In genomic region chr9:37454238-37454637, GRCh38 we compare ENCODE assay signal across 26 cellular contexts. TPM values are rescaled to one million over a fixed set of nuclear protein-coding genes. Genes with fewer than 3 reads are reported as not detected.
DNase-seq lines count a peak whose midpoint lies in the region; ATAC-seq and TF ChIP-seq lines count a peak whose summit lies in the region.
"Had no signal": no experiment of that assay in that cellular context is flagged by ENCODE, and none has a peak within 500 bp of the region (broad histone marks: within the 10 kb centered on the region; RNA-seq: fewer than 3 reads in every experiment).

No MANE protein-coding gene starts in this region.

- H3K79me2 ChIP-seq in PC-9 (ENCODE audit: low read depth): peaks cover 72% of the 10 kb centered on the region

- no peaks in the 10 kb centered on the region for H3K9me3 Mint-ChIP-seq in CD8-positive, alpha-beta T cell
- H3K9me3 Mint-ChIP-seq in memory B cell: no peaks in the 10 kb centered on the region
- H3K9me3 Mint-ChIP-seq: activated naive CD4-positive, alpha-beta T cell treated with anti-CD3 and anti-CD28 coated beads, Interleukin-2, amount 50 U/mL, for 72 hours; naive B cell; stimulated activated naive CD8-positive, alpha-beta T cell treated with anti-CD3 and anti-CD28 coated beads, Interleukin-15, amount 100 ng/mL, for 72 hours had no signal

- no peak overlapping the region for H2AFZ ChIP-seq in PC-9

- H3K27me3 ChIP-seq in CD8-positive, alpha-beta T cell (ENCODE audit: insufficient read depth, low read length): no peaks in the 10 kb centered on the region
- no peaks in the 10 kb centered on the region for H3K27me3 ChIP-seq in PC-9 (ENCODE audit: insufficient read depth, low read depth)
- H3K27me3 ChIP-seq: BLaER1 treated with 17β-estradiol and CSF1 and Interleukin-3, amounts not matched to agents 10 nM and 100 nM; left lung; neutrophil; thyroid gland had no signal

- no peaks in the 10 kb centered on the region for H3K9me2 ChIP-seq in PC-9 (ENCODE audit: insufficient read depth)

- H3K4me1 ChIP-seq in CD8-positive, alpha-beta T cell (ENCODE audit: insufficient read depth, low read length): no peaks in the 10 kb centered on the region
- H3K4me1 ChIP-seq in PC-9 (replicated peaks; ENCODE audit: insufficient read depth): peaks cover 16% of the 10 kb centered on the region
- H3K4me1 ChIP-seq: left lung had no signal

- DNase-seq in CD8-positive, alpha-beta T cell: no peak
- DNase-seq in PC-9 (no peak), epithelial cell of esophagus (ENCODE audit: low read depth) (peak; percentile 31), memory B cell (ENCODE audit: low spot score in 2 of 2) (no peak), posterior cingulate gyrus (no peak), AG20443 (ENCODE audit: low spot score) (no peak)
- DNase-seq: activated CD4-positive, alpha-beta T cell treated with anti-CD3 and anti-CD28 coated beads, Interleukin-2, amount 50 U/mL, for 48 hours; activated CD4-positive, CD25-positive, alpha-beta regulatory T cell; Caco-2; caudate nucleus; GF-D8; hippocampal formation; left lung; MV-4-11; naive B cell; NCI-H1436 treated with DMSO at 0.1 percent for 48 hours; NCI-H2107; NCI-H446 treated with DMSO at 0.1 percent for 48 hours; stimulated activated naive CD8-positive, alpha-beta T cell treated with anti-CD3 and anti-CD28 coated beads, Interleukin-15, amount 100 ng/mL, for 72 hours; thyroid gland had no signal

- 0 out of 2 replicates have a peak, but pooled peaks cover 7% of the 10 kb centered on the region for H3F3A ChIP-seq in PC-9 (ENCODE audit: insufficient read depth, low read depth)

- POLR2A ChIA-PET in CD8-positive, alpha-beta T cell (lab: Charles Lee): no interaction called here
- POLR2A ChIA-PET in PC-9 (lab: Charles Lee; ENCODE audit: unreplicated experiment): no interaction called here

- H3K4me3 Mint-ChIP-seq in CD8-positive, alpha-beta T cell: no peak overlapping the region
- no peak overlapping the region for H3K4me3 Mint-ChIP-seq in memory B cell
- H3K4me3 Mint-ChIP-seq: stimulated activated naive CD8-positive, alpha-beta T cell treated with anti-CD3 and anti-CD28 coated beads, Interleukin-15, amount 100 ng/mL, for 72 hours had no signal

- CTCF ChIA-PET in CD8-positive, alpha-beta T cell (lab: Charles Lee): no interaction called here
- CTCF ChIA-PET in PC-9 (lab: Charles Lee): no interaction called here

- intact Hi-C loops in CD8-positive, alpha-beta T cell (cut with DNase I, micrococcal nuclease): loop anchor here in 1 of 2 experiments (5.0 kb wide), 1 partner anchor 33 kb away; the partner anchor contains the start of gene POLR1E
- intact Hi-C loops in PC-9 (cut with micrococcal nuclease; ENCODE audit: unreplicated experiment): no loop called here
- intact Hi-C loops in posterior cingulate gyrus (cut with DNase I): no loop called here

- no peak for TF ChIP-seq CTCF in CD8-positive, alpha-beta T cell (IDR thresholded peaks at IDR 0.05)
- TF ChIP-seq CTCF in PC-9 (conservative IDR thresholded peaks at IDR 0.05) (no peak), epithelial cell of esophagus (IDR thresholded peaks at IDR 0.05; ENCODE audit: insufficient read depth, low read depth, low read length, missing control alignments) (no peak)

- H3K36me3 ChIP-seq in CD8-positive, alpha-beta T cell (ENCODE audit: insufficient read depth, low read length): no peaks in the 10 kb centered on the region
- no peaks in the 10 kb centered on the region for H3K36me3 ChIP-seq in PC-9 (ENCODE audit: low read depth)
- H3K36me3 ChIP-seq: neutrophil had no signal

- no peaks in the 10 kb centered on the region; the same call in 1 of the 2 replicates for H4K20me1 ChIP-seq in PC-9 (ENCODE audit: insufficient read depth)

- BruUV-seq in PC-9 (replicated peaks; lab: Mats Ljungman, UMichigan): no TSS peak

- H3K9me3 ChIP-seq in CD8-positive, alpha-beta T cell (ENCODE audit: low read length): no peaks in the 10 kb centered on the region
- H3K9me3 ChIP-seq in PC-9 (ENCODE audit: insufficient read depth, low read depth): no peaks in the 10 kb centered on the region
- H3K9me3 ChIP-seq: Caco-2, left lung, neutrophil, thyroid gland had no signal

- no peak for ATAC-seq in CD8-positive, alpha-beta T cell
- no peak for ATAC-seq in memory B cell (ENCODE audit: low read depth)
- ATAC-seq in HG03095 (IDR thresholded peaks at IDR 0.05; ENCODE audit: unreplicated experiment): no peak
- ATAC-seq: activated naive CD4-positive, alpha-beta T cell treated with anti-CD3 and anti-CD28 coated beads, Interleukin-2, amount 50 U/mL, for 72 hours; left lung; Right ventricle myocardium inferior; stimulated activated naive CD8-positive, alpha-beta T cell treated with anti-CD3 and anti-CD28 coated beads, Interleukin-15, amount 100 ng/mL, for 72 hours had no signal

- peaks cover 22% of the 10 kb centered on the region for H3K36me3 Mint-ChIP-seq in CD8-positive, alpha-beta T cell
- peaks cover 10% of the 10 kb centered on the region for H3K36me3 Mint-ChIP-seq in memory B cell

- peak overlapping the region; percentile 54 for H3K4me2 ChIP-seq in PC-9
- H3K4me2 ChIP-seq: BLaER1 treated with 17β-estradiol and CSF1 and Interleukin-3, amounts not matched to agents 10 nM and 100 nM; KMS-11 had no signal

- H3K27ac Mint-ChIP-seq in CD8-positive, alpha-beta T cell: peak overlapping the region; percentile 29
- peak overlapping the region; percentile 57 for H3K27ac Mint-ChIP-seq in memory B cell
- H3K27ac Mint-ChIP-seq: activated naive CD4-positive, alpha-beta T cell treated with anti-CD3 and anti-CD28 coated beads, Interleukin-2, amount 50 U/mL, for 72 hours had no signal

- H3K4me3 ChIP-seq in CD8-positive, alpha-beta T cell (ENCODE audit: low read depth, low read length): no peak overlapping the region
- H3K4me3 ChIP-seq in PC-9 (no peak overlapping the region), epithelial cell of esophagus (ENCODE audit: low read length) (no peak overlapping the region)
- H3K4me3 ChIP-seq: BLaER1 treated with 17β-estradiol and CSF1 and Interleukin-3, amounts not matched to agents 10 nM and 100 nM; left lung; thyroid gland had no signal

- H3K27me3 Mint-ChIP-seq in CD8-positive, alpha-beta T cell (ENCODE audit: low read depth): no peaks in the 10 kb centered on the region
- no peaks in the 10 kb centered on the region for H3K27me3 Mint-ChIP-seq in memory B cell
- H3K27me3 Mint-ChIP-seq: naive B cell; stimulated activated naive CD8-positive, alpha-beta T cell treated with anti-CD3 and anti-CD28 coated beads, Interleukin-15, amount 100 ng/mL, for 72 hours had no signal

- no peak overlapping the region for H3K27ac ChIP-seq in CD8-positive, alpha-beta T cell (ENCODE audit: low read depth, low read length)
- H3K27ac ChIP-seq in PC-9: peak overlapping the region; percentile 57
- H3K27ac ChIP-seq: BLaER1 treated with 17β-estradiol and CSF1 and Interleukin-3, amounts not matched to agents 10 nM and 100 nM; KMS-11; left lung; neutrophil had no signal

- peaks cover 59% of the 10 kb centered on the region for H3K4me1 Mint-ChIP-seq in CD8-positive, alpha-beta T cell (ENCODE audit: low read depth)
- H3K4me1 Mint-ChIP-seq in memory B cell: peaks cover 31% of the 10 kb centered on the region

RNA-seq across cellular contexts. Expression of gene ZBTB5, which starts 11.0 kb away (rescaled TPM):
- total RNA-seq in CD8-positive, alpha-beta T cell: 10 to 100 TPM; 18.5 to 18.7 TPM
- total RNA-seq in PC-9 (2021): 7.7 and 8.8 TPM in 2 replicates

RNA-seq across cellular contexts. Expression of gene POLR1E, which starts 31.5 kb away (rescaled TPM):
- 10 to 100 TPM; 27.2 to 27.8 TPM for total RNA-seq in CD8-positive, alpha-beta T cell
- 19.7 and 21.8 TPM in 2 replicates for total RNA-seq in PC-9 (2021)

RNA-seq across cellular contexts. Expression of gene GRHPR, which starts 31.7 kb away (rescaled TPM):
- 10 to 100 TPM; 25.5 to 25.8 TPM for total RNA-seq in CD8-positive, alpha-beta T cell
- 77.2 and 85.4 TPM in 2 replicates for total RNA-seq in PC-9 (2021)
